Comparison of ENCODE assay signal across 19 cellular contexts in the genomic region with DNA sequence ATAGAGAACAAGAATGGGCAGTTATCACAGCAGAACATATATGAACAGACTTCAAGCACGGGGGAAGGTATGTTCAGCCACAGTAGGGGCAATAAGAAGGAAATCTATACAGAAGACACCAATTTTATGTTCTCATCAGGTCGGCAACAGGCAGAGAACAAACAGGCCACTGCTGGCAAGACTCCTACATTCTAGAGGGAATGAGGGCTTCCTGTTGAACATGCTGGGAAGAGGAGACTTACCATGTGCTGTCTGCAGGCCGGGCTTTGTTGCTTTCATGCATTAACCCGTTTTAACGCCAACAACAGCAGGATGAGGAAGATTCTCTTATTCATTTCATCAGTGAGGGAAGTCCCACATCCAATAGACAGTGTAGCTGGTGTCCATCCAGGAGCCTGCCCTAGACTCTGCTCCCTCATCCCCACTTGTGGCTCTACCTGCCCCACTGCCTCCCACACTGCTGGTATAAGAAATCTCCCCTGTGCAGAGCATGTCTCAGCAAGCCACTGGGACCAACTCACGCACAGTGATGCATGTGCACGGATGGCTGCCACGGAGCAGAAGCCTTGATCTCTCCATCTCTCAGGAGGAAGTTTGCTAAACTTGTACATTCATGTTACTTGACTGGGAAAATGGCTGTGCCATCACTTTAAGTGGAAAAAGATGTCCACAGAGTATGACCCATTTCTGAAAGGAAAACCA.
DNase-seq lines count a peak whose midpoint lies in the region; ATAC-seq and TF ChIP-seq lines count a peak whose summit lies in the region.
"Had no signal": no experiment of that assay in that cellular context is flagged by ENCODE, and none has a peak within 500 bp of the region (broad histone marks: within the 10 kb centered on the region; RNA-seq: fewer than 3 reads in every experiment).

No MANE protein-coding gene starts in this region.

- H3K27me3 Mint-ChIP-seq in MCF 10A (ENCODE audit: insufficient read depth, unreplicated experiment) = no peaks in the 10 kb centered on the region

- POLR2A ChIA-PET in MCF 10A (lab: Yijun Ruan, JAX) = no interaction called here

- H2AFZ ChIP-seq in mammary epithelial cell (ENCODE audit: low read depth, low read length) = peak overlapping the region; percentile 0
- H2AFZ ChIP-seq: parathyroid adenoma had no signal

- peak overlapping the region; percentile 14 for H3K4me2 ChIP-seq in mammary epithelial cell (ENCODE audit: insufficient read depth, low read depth, low read length)

- H3K36me3 Mint-ChIP-seq in MCF 10A (ENCODE audit: insufficient read depth, unreplicated experiment) = no peaks in the 10 kb centered on the region

- no peak overlapping the region for H3K4me3 Mint-ChIP-seq in MCF 10A (ENCODE audit: unreplicated experiment)
- H3K4me3 Mint-ChIP-seq: effector memory CD8-positive, alpha-beta T cell; T-helper 1 cell treated with Interleukin-12 subunit alpha and Interleukin-12 subunit beta and Interleukin-4 antibody, amounts not matched to agents 30 μg/mL and 1 μg/mL, for 36 hours had no signal

- no peak for ATAC-seq in upper lobe of right lung
- ATAC-seq in HG02970 (IDR thresholded peaks at IDR 0.05; ENCODE audit: low FRiP score, unreplicated experiment) = no peak
- ATAC-seq: effector memory CD8-positive, alpha-beta T cell had no signal

- intact Hi-C loops in mammary epithelial cell (cut with micrococcal nuclease) (loop anchor here (1.0 kb wide), 1 partner anchor 32 kb away; no protein-coding TSS in a partner anchor), MCF 10A (cut with micrococcal nuclease) (no loop called here), upper lobe of right lung (cut with DNase I) (no loop called here)

- H3K4me1 ChIP-seq in mammary epithelial cell (ENCODE audit: insufficient read depth, low read length) (peaks cover 36% of the 10 kb centered on the region), upper lobe of right lung (peaks cover 37% of the 10 kb centered on the region)

- no peak overlapping the region for H3K4me3 ChIP-seq in mammary epithelial cell (replicated peaks in 1 of 3; ENCODE audit: insufficient read depth in 1 of 3, low read depth in 2 of 3, low read length in 3 of 3)
- H3K4me3 ChIP-seq in cardiac fibroblast (replicated peaks in 1 of 2; ENCODE audit: low read depth in 2 of 2, low read length in 2 of 2) = no peak overlapping the region
- no peak overlapping the region for H3K4me3 ChIP-seq in upper lobe of right lung
- H3K4me3 ChIP-seq: A549, cardiac muscle cell, Peyer's patch had no signal

- WGBS in mammary epithelial cell (ENCODE audit: low coverage, missing lambda C conversion rate) = 14% methylated on average over 8 of the region's 8 CpGs

- no peaks in the 10 kb centered on the region for H3K9me3 Mint-ChIP-seq in MCF 10A (ENCODE audit: unreplicated experiment)
- H3K9me3 Mint-ChIP-seq: effector memory CD8-positive, alpha-beta T cell; T-helper 1 cell treated with Interleukin-12 subunit alpha and Interleukin-12 subunit beta and Interleukin-4 antibody, amounts not matched to agents 30 μg/mL and 1 μg/mL, for 36 hours had no signal

- TF ChIP-seq CTCF in mammary epithelial cell (conservative IDR thresholded peaks at IDR 0.05 in 1 of 2, IDR thresholded peaks at IDR 0.05 in 1 of 2; ENCODE audit: extremely low read depth in 1 of 2, insufficient read depth in 1 of 2, low read depth in 1 of 2, low read length in 2 of 2) = no peak
- TF ChIP-seq CTCF in MCF 10A (IDR thresholded peaks at IDR 0.05; ENCODE audit: unreplicated experiment) = no peak
- TF ChIP-seq CTCF in cardiac fibroblast (IDR thresholded peaks at IDR 0.05; ENCODE audit: low read depth, low read length) = no peak
- TF ChIP-seq CTCF in upper lobe of right lung (IDR thresholded peaks at IDR 0.05) = no peak

- H3K36me3 ChIP-seq in mammary epithelial cell (ENCODE audit: insufficient read depth, low read length) = no peaks in the 10 kb centered on the region
- H3K36me3 ChIP-seq in upper lobe of right lung = no peaks in the 10 kb centered on the region
- H3K36me3 ChIP-seq: cardiac muscle cell, Peyer's patch had no signal

- H3K27me3 ChIP-seq in mammary epithelial cell (ENCODE audit: insufficient read depth, low read length) (no peaks in the 10 kb centered on the region), upper lobe of right lung (no peaks in the 10 kb centered on the region)
- H3K27me3 ChIP-seq: cardiac muscle cell, Peyer's patch had no signal

- DNase-seq in mammary epithelial cell (peak; percentile 47), MCF 10A (ENCODE audit: unreplicated experiment) (no peak), cardiac fibroblast (ENCODE audit: low read depth in 2 of 2) (peak; percentile 25 to 68), iris pigment epithelial cell (ENCODE audit: low read depth) (peak; percentile 60), upper lobe of right lung (peak; percentile 35), midbrain (lab: John Stamatoyannopoulos, UW) (no peak), NCI-H2227 (lab: John Stamatoyannopoulos, UW; ENCODE audit: unreplicated experiment) (no peak)
- DNase-seq: activated CD4-positive, CD25-positive, alpha-beta regulatory T cell treated with anti-CD3 and anti-CD28 coated beads, Interleukin-2, amount 50 U/mL, for 72 hours; activated naive CD4-positive, alpha-beta T cell treated with anti-CD3 and anti-CD28 coated beads, Interleukin-2, amount 50 U/mL, for 16 hours; effector memory CD8-positive, alpha-beta T cell; NCI-H146; NCI-H748 treated with DMSO at 0.1 percent for 48 hours; substantia nigra had no signal

- in situ Hi-C loops in mammary epithelial cell (cut with MboI; ENCODE audit: low sequenced_read_pairs in 2 of 2) = no loop called here

- dilution Hi-C loops in mammary epithelial cell (cut with HindIII; ENCODE audit: low sequenced_read_pairs) = no loop called here

- no peaks in the 10 kb centered on the region for H3K79me2 ChIP-seq in mammary epithelial cell (ENCODE audit: insufficient read depth, low read length)
- H3K79me2 ChIP-seq: parathyroid adenoma had no signal

- no peaks in the 10 kb centered on the region for H3K9me3 ChIP-seq in mammary epithelial cell (replicated peaks; ENCODE audit: insufficient read depth, low read length)
- H3K9me3 ChIP-seq in upper lobe of right lung = no peaks in the 10 kb centered on the region
- H3K9me3 ChIP-seq: A549, Peyer's patch had no signal

- peak overlapping the region; percentile 36 for H3K27ac ChIP-seq in mammary epithelial cell (ENCODE audit: insufficient read depth, low read depth, low read length)
- H3K27ac ChIP-seq in upper lobe of right lung = no peak overlapping the region
- H3K27ac ChIP-seq: A549, cardiac muscle cell, parathyroid adenoma, Peyer's patch had no signal

- H3K4me1 Mint-ChIP-seq in MCF 10A (ENCODE audit: insufficient read depth, unreplicated experiment) = peaks cover 17% of the 10 kb centered on the region

- CTCF ChIA-PET in mammary epithelial cell (lab: Charles Lee; ENCODE audit: low non-redundant PET) = no interaction called here
- CTCF ChIA-PET in MCF 10A (lab: Yijun Ruan, JAX) = no interaction called here

- no peaks in the 10 kb centered on the region for H4K20me1 ChIP-seq in mammary epithelial cell (ENCODE audit: insufficient read depth, low read length)

- H3K9ac ChIP-seq in mammary epithelial cell (ENCODE audit: insufficient read depth, low read length) = no peak overlapping the region
- H3K9ac ChIP-seq: parathyroid adenoma had no signal

- no TSS peak for BruUV-seq in mammary epithelial cell (replicated peaks; lab: Mats Ljungman, UMichigan)
- no TSS peak for BruUV-seq in MCF 10A (replicated peaks; lab: Mats Ljungman, UMichigan)

- no peak overlapping the region for H3K27ac Mint-ChIP-seq in MCF 10A (ENCODE audit: low read depth, unreplicated experiment)
- H3K27ac Mint-ChIP-seq: effector memory CD8-positive, alpha-beta T cell; T-helper 1 cell treated with Interleukin-12 subunit alpha and Interleukin-12 subunit beta and Interleukin-4 antibody, amounts not matched to agents 30 μg/mL and 1 μg/mL, for 36 hours had no signal

Comparison
In these comparisons a context has a peak if more than half of its experiments do, and no peak if none do; other contexts are left out.
1. DNase-seq: peak in mammary epithelial cell (single experiment), cardiac fibroblast (2 of 2), iris pigment epithelial cell (single experiment) and upper lobe of right lung (single experiment); none in MCF 10A (single experiment), midbrain (single experiment) and NCI-H2227 (single experiment).